In genomic region chr11:68275721-68276488, GRCh38 we compare ENCODE assay signal across 30 cellular contexts. TPM values are rescaled to one million over a fixed set of nuclear protein-coding genes. Genes with fewer than 3 reads are reported as not detected.
A peak's percentile ranks its signal among the peaks of the same experiment; 100 is the strongest.
DNase-seq lines count a peak whose midpoint lies in the region; FAIRE-seq and TF ChIP-seq lines count a peak whose summit lies in the region.
"Had no signal": no experiment of that assay in that cellular context is flagged by ENCODE, and none has a peak within 500 bp of the region (broad histone marks: within the 10 kb centered on the region; RNA-seq: fewer than 3 reads in every experiment).

No MANE protein-coding gene starts in this region.

- H3K79me2 ChIP-seq in mammary epithelial cell (ENCODE audit: insufficient read depth, low read length) = peaks cover 13% of the 10 kb centered on the region

- TF ChIP-seq CTCF in mammary epithelial cell (conservative IDR thresholded peaks at IDR 0.05 in 1 of 2, IDR thresholded peaks at IDR 0.05 in 1 of 2; ENCODE audit: extremely low read depth in 1 of 2, insufficient read depth in 1 of 2, low read depth in 1 of 2, low read length in 2 of 2) (no peak), neural crest cell (conservative IDR thresholded peaks at IDR 0.05) (no peak), WERI-Rb-1 (IDR thresholded peaks at IDR 0.05; ENCODE audit: low read depth, low read length) (no peak)

- H3K36me3 Mint-ChIP-seq in neural crest cell (ENCODE audit: low read depth) = no peaks in the 10 kb centered on the region
- H3K36me3 Mint-ChIP-seq: natural killer cell had no signal

- peak overlapping the region; percentile 35 for H3K4me3 Mint-ChIP-seq in neural crest cell
- H3K4me3 Mint-ChIP-seq: natural killer cell had no signal

- H3K36me3 ChIP-seq in mammary epithelial cell (ENCODE audit: insufficient read depth, low read length) (no peaks in the 10 kb centered on the region), WERI-Rb-1 (no peaks in the 10 kb centered on the region)
- H3K36me3 ChIP-seq: BLaER1, ovary, sigmoid colon, stomach, transverse colon had no signal

- peak overlapping the region; percentile 35 for H3K9ac ChIP-seq in mammary epithelial cell (ENCODE audit: insufficient read depth, low read length)
- H3K9ac ChIP-seq: BLaER1, SK-N-SH had no signal

- BruUV-seq in mammary epithelial cell (replicated peaks; lab: Mats Ljungman, UMichigan) = no TSS peak

- intact Hi-C loops in mammary epithelial cell (cut with micrococcal nuclease) = loop anchor here (10.0 kb wide), 1 partner anchor 261 kb away; the partner anchor contains the start of gene ALDH3B1

- H4K20me1 ChIP-seq in mammary epithelial cell (ENCODE audit: insufficient read depth, low read length) = no peaks in the 10 kb centered on the region
- H4K20me1 ChIP-seq: BLaER1 had no signal

- dilution Hi-C loops in mammary epithelial cell (cut with HindIII; ENCODE audit: low sequenced_read_pairs) = no loop called here

- no peaks in the 10 kb centered on the region for H3K27me3 Mint-ChIP-seq in neural crest cell (ENCODE audit: low read depth)

- WGBS in mammary epithelial cell (ENCODE audit: low coverage, missing lambda C conversion rate) = 25% methylated on average over 13 of the region's 14 CpGs

- H3K9me3 Mint-ChIP-seq in neural crest cell = no peaks in the 10 kb centered on the region
- H3K9me3 Mint-ChIP-seq: natural killer cell had no signal

- CTCF ChIA-PET in mammary epithelial cell (lab: Charles Lee; ENCODE audit: low non-redundant PET) = no interaction called here

- H3K27ac ChIP-seq in mammary epithelial cell (ENCODE audit: insufficient read depth, low read depth, low read length) = peak overlapping the region; percentile 72
- no peak overlapping the region for H3K27ac ChIP-seq in WERI-Rb-1
- H3K27ac ChIP-seq: ovary, sigmoid colon, stomach, transverse colon, VCaP had no signal

- in situ Hi-C loops in mammary epithelial cell (cut with MboI; ENCODE audit: low sequenced_read_pairs in 2 of 2) = no loop called here

- peak; percentile 28 for DNase-seq in stimulated activated CD4-positive, alpha-beta T cell treated with anti-CD3 and anti-CD28 coated beads, Interleukin-12 subunit alpha, Interleukin-12 subunit beta, amount 100 ng/mL, for 4 hours
- DNase-seq in stimulated activated CD4-positive, alpha-beta T cell treated with anti-CD3 and anti-CD28 coated beads, Interleukin-2, amount 100 ng/mL, for 48 hours = no peak
- DNase-seq in mammary epithelial cell (peak; percentile 87), neural crest cell (ENCODE audit: low read depth, low spot score) (no peak), putamen (ENCODE audit: low spot score) (no peak), WERI-Rb-1 (no peak), GM12891 (ENCODE audit: insufficient read length, low spot score) (no peak), RKO (ENCODE audit: low spot score) (no peak)
- DNase-seq: ACHN; activated CD4-positive, alpha-beta T cell treated with anti-CD3 and anti-CD28 coated beads, Interleukin-2, amount 50 U/mL, for 48 hours; activated naive CD4-positive, alpha-beta T cell; cortex of kidney; EL; GOT3; head of caudate nucleus; left colon; midbrain; natural killer cell; NCI-H1105 treated with DMSO at 0.1 percent for 48 hours; NCI-H2081; NCI-H524; ovary; sigmoid colon; SK-N-SH; stomach; transverse colon had no signal

- peaks cover 9% of the 10 kb centered on the region for H3K4me1 Mint-ChIP-seq in neural crest cell

- no peak for FAIRE-seq in GM12891 (lab: Jason Lieb, UNC)
- FAIRE-seq: D721Med, endometrium had no signal

- H3K27me3 ChIP-seq in mammary epithelial cell (ENCODE audit: insufficient read depth, low read length) = no peaks in the 10 kb centered on the region
- no peaks in the 10 kb centered on the region for H3K27me3 ChIP-seq in WERI-Rb-1 (ENCODE audit: insufficient read depth, low read depth, severe bottlenecking)
- H3K27me3 ChIP-seq: BLaER1, ovary, sigmoid colon, stomach, transverse colon had no signal

- peak overlapping the region; percentile 36 for H2AFZ ChIP-seq in mammary epithelial cell (ENCODE audit: low read depth, low read length)

- peaks cover 24% of the 10 kb centered on the region for H3K4me1 ChIP-seq in mammary epithelial cell (ENCODE audit: insufficient read depth, low read length)

- H3K9me3 ChIP-seq in mammary epithelial cell (replicated peaks; ENCODE audit: insufficient read depth, low read length) (no peaks in the 10 kb centered on the region), WERI-Rb-1 (ENCODE audit: severe bottlenecking) (no peaks in the 10 kb centered on the region)
- H3K9me3 ChIP-seq: ovary, sigmoid colon, SK-N-SH, stomach, transverse colon had no signal

- no peak for TF ChIP-seq POLR2A in GM12891 (IDR thresholded peaks at IDR 0.05; ENCODE audit: low read depth, low read length)

- no peak overlapping the region for H3K27ac Mint-ChIP-seq in neural crest cell (ENCODE audit: unreplicated experiment)
- H3K27ac Mint-ChIP-seq: natural killer cell had no signal

- H3K4me3 ChIP-seq in mammary epithelial cell (replicated peaks in 1 of 3; ENCODE audit: insufficient read depth in 1 of 3, low read depth in 2 of 3, low read length in 3 of 3) (no peak overlapping the region), WERI-Rb-1 (ENCODE audit: low read depth, low read length) (no peak overlapping the region)
- H3K4me3 ChIP-seq: BLaER1, ovary, sigmoid colon, stomach, transverse colon had no signal

- peak overlapping the region; percentile 37 for H3K4me2 ChIP-seq in mammary epithelial cell (ENCODE audit: insufficient read depth, low read depth, low read length)
- H3K4me2 ChIP-seq: BLaER1, SK-N-SH had no signal

TF ChIP-seq in GM12891, 5 proteins besides CTCF, POLR2A, EP300 and RAD21:
- TF ChIP-seq TAF1 (IDR thresholded peaks at IDR 0.05; ENCODE audit: low read depth, low read length) (no peak), SPI1 (IDR thresholded peaks at IDR 0.05; ENCODE audit: low read depth, low read length) (no peak), POU2F2 (IDR thresholded peaks at IDR 0.05; ENCODE audit: low read depth, low read length) (no peak), POLR2AphosphoS5 (IDR thresholded peaks at IDR 0.05; ENCODE audit: low read depth, low read length) (no peak), PAX5 (IDR thresholded peaks at IDR 0.05; ENCODE audit: insufficient read depth, low read length, severe bottlenecking) (no peak)
TF ChIP-seq in GM12891: peak in this region for 0.

RNA-seq across cellular contexts. Expression of gene C11orf24, which starts 4.1 kb away (rescaled TPM):
- total RNA-seq in mammary epithelial cell (10 to 100 TPM; 30.2 to 64.3 TPM), neural crest cell (54.2 and 54.5 TPM in 2 replicates)
- 46.5 TPM for polyA plus RNA-seq in mammary epithelial cell
- polyA minus RNA-seq in mammary epithelial cell = 47.1 TPM
- polyA plus RNA-seq in GM12891 (2012; ENCODE audit: low read depth, missing spikeins) = 33.0 TPM

RNA-seq across cellular contexts. Expression of gene LRP5, which starts 36.5 kb away (rescaled TPM):
- total RNA-seq in mammary epithelial cell (10 to 100 TPM; 32.6 to 41.7 TPM), neural crest cell (43.4 and 44.3 TPM in 2 replicates)
- 13.5 TPM for polyA plus RNA-seq in mammary epithelial cell
- polyA minus RNA-seq in mammary epithelial cell = 19.7 TPM
- polyA plus RNA-seq in GM12891 (2012; ENCODE audit: low read depth, missing spikeins) = 5.2 TPM

Comparison
In these comparisons a context has a peak if more than half of its experiments do, and no peak if none do; other contexts are left out.
1. DNase-seq: peak in stimulated activated CD4-positive, alpha-beta T cell treated with anti-CD3 and anti-CD28 coated beads, Interleukin-12 subunit alpha, Interleukin-12 subunit beta, amount 100 ng/mL, for 4 hours (single experiment) and mammary epithelial cell (single experiment); none in stimulated activated CD4-positive, alpha-beta T cell treated with anti-CD3 and anti-CD28 coated beads, Interleukin-2, amount 100 ng/mL, for 48 hours (0 of 2), neural crest cell (single experiment), putamen (single experiment), WERI-Rb-1 (single experiment), GM12891 (single experiment) and RKO (single experiment).